Comparison of ENCODE assay signal across 20 cellular contexts in genomic region chr20:60900581-60900980, GRCh38.
"Had no signal": no experiment of that assay in that cellular context is flagged by ENCODE, and none has a peak within 500 bp of the region (broad histone marks: within the 10 kb centered on the region; RNA-seq: fewer than 3 reads in every experiment).

No MANE protein-coding gene starts in this region.

- DNase-seq: dermis blood vessel endothelial cell; effector memory CD4-positive, alpha-beta T cell; foreskin fibroblast; hypothalamus; left lung; naive thymus-derived CD8-positive, alpha-beta T cell; spleen; stimulated activated CD4-positive, alpha-beta T cell treated with anti-CD3 and anti-CD28 coated beads, Interleukin-4, amount 100 ng/mL, for 4 hours; stimulated activated naive CD8-positive, alpha-beta T cell treated with anti-CD3 and anti-CD28 coated beads, Interleukin-15, Interleukin-2, amounts not matched to agents 100 U/mL and 50 U/mL, for 24 hours; substantia nigra; testis; tibial artery; upper lobe of left lung had no signal

- H3K4me3 ChIP-seq: coronary artery, gastroesophageal sphincter, left lung, prostate gland, right atrium auricular region, skin epidermis, spleen, testis, tibial artery, upper lobe of left lung had no signal

- H3K36me3 ChIP-seq: gastroesophageal sphincter, left lung, prostate gland, right atrium auricular region, spleen, tibial artery, upper lobe of left lung had no signal

- H3K27ac ChIP-seq: coronary artery, gastroesophageal sphincter, left lung, parathyroid adenoma, prostate gland, right atrium auricular region, skin epidermis, spleen, testis, tibial artery, upper lobe of left lung had no signal

- ATAC-seq: gastroesophageal sphincter; left lung; naive thymus-derived CD8-positive, alpha-beta T cell; stimulated activated memory B cell treated with anti-CD40 and anti-IgM and Interleukin-4, amounts not matched to agents 10 μg/mL and 1 μg/mL and 100 μg/mL, for 72 hours; stimulated activated naive CD8-positive, alpha-beta T cell treated with anti-CD3 and anti-CD28 coated beads, Interleukin-15, Interleukin-2, amounts not matched to agents 100 U/mL and 50 U/mL, for 24 hours had no signal

- H3K9ac ChIP-seq: parathyroid adenoma had no signal

- H3K4me1 Mint-ChIP-seq: naive thymus-derived CD8-positive, alpha-beta T cell; stimulated activated memory B cell treated with anti-CD40 and anti-IgM and Interleukin-4, amounts not matched to agents 10 μg/mL and 1 μg/mL and 100 μg/mL, for 72 hours had no signal

- H3K4me1 ChIP-seq: gastroesophageal sphincter, left lung, parathyroid adenoma, prostate gland, right atrium auricular region, spleen, testis, tibial artery, upper lobe of left lung had no signal

- H3K27ac Mint-ChIP-seq: naive thymus-derived CD8-positive, alpha-beta T cell; stimulated activated memory B cell treated with anti-CD40 and anti-IgM and Interleukin-4, amounts not matched to agents 10 μg/mL and 1 μg/mL and 100 μg/mL, for 72 hours had no signal

- H3K4me3 Mint-ChIP-seq: naive thymus-derived CD8-positive, alpha-beta T cell; stimulated activated memory B cell treated with anti-CD40 and anti-IgM and Interleukin-4, amounts not matched to agents 10 μg/mL and 1 μg/mL and 100 μg/mL, for 72 hours had no signal

- H3K9me3 ChIP-seq: prostate gland, testis, tibial artery had no signal

- H3K36me3 Mint-ChIP-seq: naive thymus-derived CD8-positive, alpha-beta T cell; stimulated activated memory B cell treated with anti-CD40 and anti-IgM and Interleukin-4, amounts not matched to agents 10 μg/mL and 1 μg/mL and 100 μg/mL, for 72 hours had no signal

- H3K27me3 Mint-ChIP-seq: stimulated activated memory B cell treated with anti-CD40 and anti-IgM and Interleukin-4, amounts not matched to agents 10 μg/mL and 1 μg/mL and 100 μg/mL, for 72 hours had no signal

- H3K27me3 ChIP-seq: gastroesophageal sphincter, right atrium auricular region, spleen, testis, tibial artery, upper lobe of left lung had no signal
